ENCODE assay signal across 1 cellular context in the genomic region with DNA sequence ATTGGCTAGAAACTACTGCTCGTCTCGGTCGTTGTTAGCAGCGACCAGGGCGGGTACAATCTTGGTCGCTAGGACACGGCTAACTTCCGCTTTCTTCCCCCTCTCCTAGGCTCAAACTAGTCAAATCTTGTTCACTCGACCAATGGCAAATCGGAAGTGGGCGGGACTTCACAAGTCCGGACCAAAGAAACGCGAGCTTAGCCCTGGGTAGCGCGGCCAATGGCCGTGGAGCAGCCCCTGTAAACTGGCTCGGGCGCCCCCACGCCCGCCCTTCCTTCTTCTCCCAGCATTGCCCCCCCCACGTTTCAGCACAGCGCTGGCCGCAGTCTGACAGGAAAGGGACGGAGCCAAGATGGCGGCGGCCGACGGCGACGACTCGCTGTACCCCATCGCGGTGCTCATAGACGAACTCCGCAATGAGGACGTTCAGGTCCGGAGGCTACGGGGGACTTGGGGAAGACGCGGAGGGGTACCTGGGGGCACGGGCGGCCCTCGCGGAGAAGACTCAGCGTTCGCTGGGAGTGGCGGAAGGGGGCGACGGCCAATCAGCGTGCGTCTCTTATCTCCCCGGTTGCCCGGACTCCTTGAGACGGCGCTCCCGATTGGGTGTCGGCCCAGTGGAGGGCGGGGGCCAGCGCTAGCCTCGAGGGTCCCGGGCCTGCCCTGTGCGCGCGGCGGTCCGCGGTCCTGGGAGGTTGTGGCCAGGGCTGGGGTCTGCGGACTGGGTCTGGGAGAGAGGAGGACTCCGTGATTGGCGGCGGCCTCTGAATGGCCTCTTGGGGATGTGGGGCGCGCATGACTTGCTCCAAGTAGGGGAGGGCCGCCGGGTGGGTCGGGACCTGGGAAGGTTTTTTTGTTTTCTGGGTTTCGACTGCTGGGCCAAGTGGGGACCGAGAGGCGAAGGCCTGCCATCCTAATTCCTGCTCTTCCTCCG.
TF ChIP-seq lines count a peak whose summit lies in the region.

TSS of gene PPP2R1A (plus strand) at position 308 of the 934 bp plus-strand sequence. CDS start at position 353, 45 bp downstream.

TF ChIP-seq in K562, 482 proteins besides CTCF, POLR2A, EP300 and RAD21 (continued from another document and continues in another):
- TF ChIP-seq TEAD1 (CRISPR knock-in tag; IDR thresholded peaks at IDR 0.05) (peak; percentile 25 to 56; a peak in 1 of 4 replicates), PPARD (CRISPR knock-in tag; IDR thresholded peaks at IDR 0.05) (no peak), THRB (CRISPR knock-in tag; conservative IDR thresholded peaks at IDR 0.05) (peak; percentile 47; the same call in 1 of the 2 replicates), SNAPC5 (CRISPR knock-in tag; IDR thresholded peaks at IDR 0.05) (no peak), DPF2 (IDR thresholded peaks at IDR 0.05) (no peak), ZC3H4 (CRISPR knock-in tag; IDR thresholded peaks at IDR 0.05; ENCODE audit: borderline replicate concordance) (no peak), ZNF146 (CRISPR knock-in tag; IDR thresholded peaks at IDR 0.05; ENCODE audit: unreplicated experiment) (no peak), LCOR (CRISPR knock-in tag; IDR thresholded peaks at IDR 0.05) (peak; percentile 78; the same call in 1 of the 2 replicates), MBD1 (CRISPR knock-in tag; IDR thresholded peaks at IDR 0.05) (no peak), IRF2 (CRISPR knock-in tag; IDR thresholded peaks at IDR 0.05) (no peak), NRF1 (conservative IDR thresholded peaks at IDR 0.05 in 1 of 2, IDR thresholded peaks at IDR 0.05 in 1 of 2) (no peak), HDAC2 (IDR thresholded peaks at IDR 0.05) (0 out of 2 replicates have a peak, but pooled peaks have one; percentile 14), HSF4 (CRISPR knock-in tag; IDR thresholded peaks at IDR 0.05; ENCODE audit: borderline replicate concordance) (no peak), ZNF561 (CRISPR knock-in tag; conservative IDR thresholded peaks at IDR 0.05) (no peak), HDAC8 (tag; IDR thresholded peaks at IDR 0.05) (0 out of 2 replicates have a peak, but pooled peaks have one; percentile 26), POU5F1 (IDR thresholded peaks at IDR 0.05; ENCODE audit: borderline replicate concordance, low read depth, low read length, partially characterized antibody) (no peak), ZBTB17 (CRISPR knock-in tag; IDR thresholded peaks at IDR 0.05) (no peak), ZBTB7A (IDR thresholded peaks at IDR 0.05; ENCODE audit: borderline replicate concordance, control insufficient read depth, low read depth, low read length) (peak; percentile 84), TBP (optimal IDR thresholded peaks at IDR 0.05; ENCODE audit: low read depth, low read length) (peak; percentile 91), ERF (CRISPR knock-in tag; IDR thresholded peaks at IDR 0.05) (no peak; the same call in none of the 2 replicates), MTA2 (IDR thresholded peaks at IDR 0.05; ENCODE audit: low read depth) (no peak), NFIX (CRISPR knock-in tag; IDR thresholded peaks at IDR 0.05; ENCODE audit: low read depth) (no peak), HIVEP1 (CRISPR knock-in tag; IDR thresholded peaks at IDR 0.05) (0 out of 2 replicates have a peak, but pooled peaks have one; percentile 24), HNRNPUL1 (IDR thresholded peaks at IDR 0.05; ENCODE audit: low read length) (no peak), ZNF431 (CRISPR knock-in tag; IDR thresholded peaks at IDR 0.05) (peak; percentile 20; the same call in 1 of the 2 replicates), STAT5A (IDR thresholded peaks at IDR 0.05; ENCODE audit: borderline replicate concordance, low read length) (no peak), RBM34 (IDR thresholded peaks at IDR 0.05; ENCODE audit: borderline replicate concordance, insufficient read depth, low read length) (no peak), ZNF212 (CRISPR knock-in tag; IDR thresholded peaks at IDR 0.05) (no peak), SIN3A (IDR thresholded peaks at IDR 0.05; ENCODE audit: borderline replicate concordance in 2 of 2, control insufficient read depth in 1 of 2, low read depth in 2 of 2, low read length in 2 of 2) (peak in 1 of 2 experiments; percentile 16; a peak in 2 of 4 replicates), RBM22 (IDR thresholded peaks at IDR 0.05; ENCODE audit: low read depth, low read length, poor library complexity, severe bottlenecking) (peak; percentile 18), SMARCB1 (IDR thresholded peaks at IDR 0.05; ENCODE audit: insufficient read length, low read depth) (no peak), SETDB1 (IDR thresholded peaks at IDR 0.05; ENCODE audit: low read length) (no peak), BCOR (IDR thresholded peaks at IDR 0.05) (peak; percentile 35; the same call in 1 of the 2 replicates), ATF3 (IDR thresholded peaks at IDR 0.05) (no peak), ATF3 (CRISPR knock-in tag; conservative IDR thresholded peaks at IDR 0.05) (no peak)
- TF ChIP-seq, protein P1, sequence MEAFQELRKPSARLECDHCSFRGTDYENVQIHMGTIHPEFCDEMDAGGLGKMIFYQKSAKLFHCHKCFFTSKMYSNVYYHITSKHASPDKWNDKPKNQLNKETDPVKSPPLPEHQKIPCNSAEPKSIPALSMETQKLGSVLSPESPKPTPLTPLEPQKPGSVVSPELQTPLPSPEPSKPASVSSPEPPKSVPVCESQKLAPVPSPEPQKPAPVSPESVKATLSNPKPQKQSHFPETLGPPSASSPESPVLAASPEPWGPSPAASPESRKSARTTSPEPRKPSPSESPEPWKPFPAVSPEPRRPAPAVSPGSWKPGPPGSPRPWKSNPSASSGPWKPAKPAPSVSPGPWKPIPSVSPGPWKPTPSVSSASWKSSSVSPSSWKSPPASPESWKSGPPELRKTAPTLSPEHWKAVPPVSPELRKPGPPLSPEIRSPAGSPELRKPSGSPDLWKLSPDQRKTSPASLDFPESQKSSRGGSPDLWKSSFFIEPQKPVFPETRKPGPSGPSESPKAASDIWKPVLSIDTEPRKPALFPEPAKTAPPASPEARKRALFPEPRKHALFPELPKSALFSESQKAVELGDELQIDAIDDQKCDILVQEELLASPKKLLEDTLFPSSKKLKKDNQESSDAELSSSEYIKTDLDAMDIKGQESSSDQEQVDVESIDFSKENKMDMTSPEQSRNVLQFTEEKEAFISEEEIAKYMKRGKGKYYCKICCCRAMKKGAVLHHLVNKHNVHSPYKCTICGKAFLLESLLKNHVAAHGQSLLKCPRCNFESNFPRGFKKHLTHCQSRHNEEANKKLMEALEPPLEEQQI (IDR thresholded peaks at IDR 0.05): no peak
- TF ChIP-seq, protein P2, sequence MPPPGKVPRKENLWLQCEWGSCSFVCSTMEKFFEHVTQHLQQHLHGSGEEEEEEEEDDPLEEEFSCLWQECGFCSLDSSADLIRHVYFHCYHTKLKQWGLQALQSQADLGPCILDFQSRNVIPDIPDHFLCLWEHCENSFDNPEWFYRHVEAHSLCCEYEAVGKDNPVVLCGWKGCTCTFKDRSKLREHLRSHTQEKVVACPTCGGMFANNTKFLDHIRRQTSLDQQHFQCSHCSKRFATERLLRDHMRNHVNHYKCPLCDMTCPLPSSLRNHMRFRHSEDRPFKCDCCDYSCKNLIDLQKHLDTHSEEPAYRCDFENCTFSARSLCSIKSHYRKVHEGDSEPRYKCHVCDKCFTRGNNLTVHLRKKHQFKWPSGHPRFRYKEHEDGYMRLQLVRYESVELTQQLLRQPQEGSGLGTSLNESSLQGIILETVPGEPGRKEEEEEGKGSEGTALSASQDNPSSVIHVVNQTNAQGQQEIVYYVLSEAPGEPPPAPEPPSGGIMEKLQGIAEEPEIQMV (tag; conservative IDR thresholded peaks at IDR 0.05; ENCODE audit: low read depth): no peak
- TF ChIP-seq, protein P3, sequence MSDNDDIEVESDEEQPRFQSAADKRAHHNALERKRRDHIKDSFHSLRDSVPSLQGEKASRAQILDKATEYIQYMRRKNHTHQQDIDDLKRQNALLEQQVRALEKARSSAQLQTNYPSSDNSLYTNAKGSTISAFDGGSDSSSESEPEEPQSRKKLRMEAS (CRISPR knock-in tag; IDR thresholded peaks at IDR 0.05): 0 out of 2 replicates have a peak, but pooled peaks have one; percentile 9
- TF ChIP-seq, protein P4, sequence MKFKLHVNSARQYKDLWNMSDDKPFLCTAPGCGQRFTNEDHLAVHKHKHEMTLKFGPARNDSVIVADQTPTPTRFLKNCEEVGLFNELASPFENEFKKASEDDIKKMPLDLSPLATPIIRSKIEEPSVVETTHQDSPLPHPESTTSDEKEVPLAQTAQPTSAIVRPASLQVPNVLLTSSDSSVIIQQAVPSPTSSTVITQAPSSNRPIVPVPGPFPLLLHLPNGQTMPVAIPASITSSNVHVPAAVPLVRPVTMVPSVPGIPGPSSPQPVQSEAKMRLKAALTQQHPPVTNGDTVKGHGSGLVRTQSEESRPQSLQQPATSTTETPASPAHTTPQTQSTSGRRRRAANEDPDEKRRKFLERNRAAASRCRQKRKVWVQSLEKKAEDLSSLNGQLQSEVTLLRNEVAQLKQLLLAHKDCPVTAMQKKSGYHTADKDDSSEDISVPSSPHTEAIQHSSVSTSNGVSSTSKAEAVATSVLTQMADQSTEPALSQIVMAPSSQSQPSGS (CRISPR knock-in tag; IDR thresholded peaks at IDR 0.05): no peak
- TF ChIP-seq, protein P5, sequence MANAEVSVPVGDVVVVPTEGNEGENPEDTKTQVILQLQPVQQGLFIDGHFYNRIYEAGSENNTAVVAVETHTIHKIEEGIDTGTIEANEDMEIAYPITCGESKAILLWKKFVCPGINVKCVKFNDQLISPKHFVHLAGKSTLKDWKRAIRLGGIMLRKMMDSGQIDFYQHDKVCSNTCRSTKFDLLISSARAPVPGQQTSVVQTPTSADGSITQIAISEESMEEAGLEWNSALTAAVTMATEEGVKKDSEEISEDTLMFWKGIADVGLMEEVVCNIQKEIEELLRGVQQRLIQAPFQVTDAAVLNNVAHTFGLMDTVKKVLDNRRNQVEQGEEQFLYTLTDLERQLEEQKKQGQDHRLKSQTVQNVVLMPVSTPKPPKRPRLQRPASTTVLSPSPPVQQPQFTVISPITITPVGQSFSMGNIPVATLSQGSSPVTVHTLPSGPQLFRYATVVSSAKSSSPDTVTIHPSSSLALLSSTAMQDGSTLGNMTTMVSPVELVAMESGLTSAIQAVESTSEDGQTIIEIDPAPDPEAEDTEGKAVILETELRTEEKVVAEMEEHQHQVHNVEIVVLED (CRISPR knock-in tag; IDR thresholded peaks at IDR 0.05): peak; percentile 40; the same call in 1 of the 2 replicates
- TF ChIP-seq, protein P6, sequence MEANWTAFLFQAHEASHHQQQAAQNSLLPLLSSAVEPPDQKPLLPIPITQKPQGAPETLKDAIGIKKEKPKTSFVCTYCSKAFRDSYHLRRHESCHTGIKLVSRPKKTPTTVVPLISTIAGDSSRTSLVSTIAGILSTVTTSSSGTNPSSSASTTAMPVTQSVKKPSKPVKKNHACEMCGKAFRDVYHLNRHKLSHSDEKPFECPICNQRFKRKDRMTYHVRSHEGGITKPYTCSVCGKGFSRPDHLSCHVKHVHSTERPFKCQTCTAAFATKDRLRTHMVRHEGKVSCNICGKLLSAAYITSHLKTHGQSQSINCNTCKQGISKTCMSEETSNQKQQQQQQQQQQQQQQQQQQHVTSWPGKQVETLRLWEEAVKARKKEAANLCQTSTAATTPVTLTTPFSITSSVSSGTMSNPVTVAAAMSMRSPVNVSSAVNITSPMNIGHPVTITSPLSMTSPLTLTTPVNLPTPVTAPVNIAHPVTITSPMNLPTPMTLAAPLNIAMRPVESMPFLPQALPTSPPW (CRISPR knock-in tag; IDR thresholded peaks at IDR 0.05): peak; percentile 97
- TF ChIP-seq, protein P7, sequence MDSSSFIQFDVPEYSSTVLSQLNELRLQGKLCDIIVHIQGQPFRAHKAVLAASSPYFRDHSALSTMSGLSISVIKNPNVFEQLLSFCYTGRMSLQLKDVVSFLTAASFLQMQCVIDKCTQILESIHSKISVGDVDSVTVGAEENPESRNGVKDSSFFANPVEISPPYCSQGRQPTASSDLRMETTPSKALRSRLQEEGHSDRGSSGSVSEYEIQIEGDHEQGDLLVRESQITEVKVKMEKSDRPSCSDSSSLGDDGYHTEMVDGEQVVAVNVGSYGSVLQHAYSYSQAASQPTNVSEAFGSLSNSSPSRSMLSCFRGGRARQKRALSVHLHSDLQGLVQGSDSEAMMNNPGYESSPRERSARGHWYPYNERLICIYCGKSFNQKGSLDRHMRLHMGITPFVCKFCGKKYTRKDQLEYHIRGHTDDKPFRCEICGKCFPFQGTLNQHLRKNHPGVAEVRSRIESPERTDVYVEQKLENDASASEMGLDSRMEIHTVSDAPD (CRISPR knock-in tag; IDR thresholded peaks at IDR 0.05): no peak
- TF ChIP-seq, protein P8, sequence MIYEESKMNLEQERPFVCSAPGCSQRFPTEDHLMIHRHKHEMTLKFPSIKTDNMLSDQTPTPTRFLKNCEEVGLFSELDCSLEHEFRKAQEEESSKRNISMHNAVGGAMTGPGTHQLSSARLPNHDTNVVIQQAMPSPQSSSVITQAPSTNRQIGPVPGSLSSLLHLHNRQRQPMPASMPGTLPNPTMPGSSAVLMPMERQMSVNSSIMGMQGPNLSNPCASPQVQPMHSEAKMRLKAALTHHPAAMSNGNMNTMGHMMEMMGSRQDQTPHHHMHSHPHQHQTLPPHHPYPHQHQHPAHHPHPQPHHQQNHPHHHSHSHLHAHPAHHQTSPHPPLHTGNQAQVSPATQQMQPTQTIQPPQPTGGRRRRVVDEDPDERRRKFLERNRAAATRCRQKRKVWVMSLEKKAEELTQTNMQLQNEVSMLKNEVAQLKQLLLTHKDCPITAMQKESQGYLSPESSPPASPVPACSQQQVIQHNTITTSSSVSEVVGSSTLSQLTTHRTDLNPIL (CRISPR knock-in tag; IDR thresholded peaks at IDR 0.05): no peak
